26 cellular contexts compared by ENCODE assay signal in genomic region chr21:15947707-15948106, GRCh38.
"Had no signal": no experiment of that assay in that cellular context is flagged by ENCODE, and none has a peak within 500 bp of the region (broad histone marks: within the 10 kb centered on the region; RNA-seq: fewer than 3 reads in every experiment).

No MANE protein-coding gene starts in this region.

- H3K4me3 Mint-ChIP-seq: activated CD4-positive, alpha-beta T cell treated with anti-CD3 and anti-CD28 coated beads, Interleukin-2, amount 10 ng/mL, durations not matched to agents 24 days and 14 days; activated CD8-positive, alpha-beta T cell treated with anti-CD3 and anti-CD28 coated beads for 36 hours; activated naive CD8-positive, alpha-beta T cell treated with anti-CD3 and anti-CD28 coated beads, Interleukin-2, amount 10 ng/mL, durations not matched to agents 7 days and 5 days; activated T-helper 17 cell treated with anti-CD3 and anti-CD28 coated beads, Interleukin-2, amount 50 U/mL, for 72 hours; naive B cell; stimulated activated naive CD8-positive, alpha-beta T cell treated with anti-CD3 and anti-CD28 coated beads, Interleukin-15, amount 100 ng/mL, for 72 hours; T-helper 2 cell treated with Interferon-gamma antibody and Interleukin-4, amounts not matched to agents 5 μg/mL and 100 μg/mL, for 36 hours had no signal

- H3K27ac ChIP-seq: body of pancreas, dorsolateral prefrontal cortex, epithelial cell of prostate, left ventricle myocardium inferior, prostate gland, skin epidermis, suprapubic skin, transverse colon had no signal

- H3K27me3 Mint-ChIP-seq: activated CD4-positive, alpha-beta T cell treated with anti-CD3 and anti-CD28 coated beads, Interleukin-2, amount 10 ng/mL, durations not matched to agents 24 days and 14 days had no signal

- H3K4me1 ChIP-seq: body of pancreas, left ventricle myocardium inferior, prostate gland, suprapubic skin, transverse colon had no signal

- H3K9me3 ChIP-seq: body of pancreas, prostate gland had no signal

- H3K4me1 Mint-ChIP-seq: activated CD4-positive, alpha-beta T cell treated with anti-CD3 and anti-CD28 coated beads, Interleukin-2, amount 10 ng/mL, durations not matched to agents 24 days and 14 days; activated naive CD8-positive, alpha-beta T cell treated with anti-CD3 and anti-CD28 coated beads, Interleukin-2, amount 10 ng/mL, durations not matched to agents 7 days and 5 days; activated T-helper 17 cell treated with anti-CD3 and anti-CD28 coated beads, Interleukin-2, amount 50 U/mL, for 72 hours; naive B cell; stimulated activated naive CD8-positive, alpha-beta T cell treated with anti-CD3 and anti-CD28 coated beads, Interleukin-15, amount 100 ng/mL, for 72 hours had no signal

- DNase-seq: activated CD4-positive, alpha-beta T cell treated with anti-CD3 and anti-CD28 coated beads, Interleukin-2, amount 10 ng/mL, durations not matched to agents 24 days and 14 days; activated CD4-positive, CD25-positive, alpha-beta regulatory T cell; activated CD8-positive, alpha-beta T cell treated with anti-CD3 and anti-CD28 coated beads for 36 hours; activated naive CD4-positive, alpha-beta T cell; activated naive CD8-positive, alpha-beta T cell treated with anti-CD3 and anti-CD28 coated beads, Interleukin-2, amount 10 ng/mL, durations not matched to agents 7 days and 5 days; activated T-cell treated with anti-CD3 and anti-CD28 coated beads, Interleukin-2, amount 50 U/mL, for 1 hour; amygdala; body of pancreas; dorsolateral prefrontal cortex; foreskin melanocyte; left ventricle myocardium inferior; mammary epithelial cell; mucosa of descending colon; naive B cell; occipital lobe; right cardiac atrium; stimulated activated CD4-positive, alpha-beta T cell treated with anti-CD3 and anti-CD28 coated beads, Interleukin-15, amount 100 ng/mL, for 24 hours; stimulated activated CD4-positive, alpha-beta T cell treated with anti-CD3 and anti-CD28 coated beads, Interleukin-2, amount 100 ng/mL, for 48 hours; stimulated activated naive CD8-positive, alpha-beta T cell treated with anti-CD3 and anti-CD28 coated beads, Interleukin-15, amount 100 ng/mL, for 72 hours; transverse colon had no signal

- H3K27ac Mint-ChIP-seq: activated CD4-positive, alpha-beta T cell treated with anti-CD3 and anti-CD28 coated beads, Interleukin-2, amount 10 ng/mL, durations not matched to agents 24 days and 14 days; activated CD8-positive, alpha-beta T cell treated with anti-CD3 and anti-CD28 coated beads for 36 hours; activated naive CD8-positive, alpha-beta T cell treated with anti-CD3 and anti-CD28 coated beads, Interleukin-2, amount 10 ng/mL, durations not matched to agents 7 days and 5 days; activated T-helper 17 cell treated with anti-CD3 and anti-CD28 coated beads, Interleukin-2, amount 50 U/mL, for 72 hours; naive B cell; stimulated activated naive CD8-positive, alpha-beta T cell treated with anti-CD3 and anti-CD28 coated beads, Interleukin-15, amount 100 ng/mL, for 72 hours; T-helper 2 cell treated with Interferon-gamma antibody and Interleukin-4, amounts not matched to agents 5 μg/mL and 100 μg/mL, for 36 hours had no signal

- H3K36me3 ChIP-seq: left ventricle myocardium inferior, prostate gland, suprapubic skin, transverse colon had no signal

- H3K36me3 Mint-ChIP-seq: activated naive CD8-positive, alpha-beta T cell treated with anti-CD3 and anti-CD28 coated beads, Interleukin-2, amount 10 ng/mL, durations not matched to agents 7 days and 5 days had no signal

- H3K27me3 ChIP-seq: dorsolateral prefrontal cortex, suprapubic skin, transverse colon had no signal

- ATAC-seq: activated CD8-positive, alpha-beta T cell treated with anti-CD3 and anti-CD28 coated beads for 36 hours; activated T-helper 17 cell treated with anti-CD3 and anti-CD28 coated beads, Interleukin-2, amount 50 U/mL, for 72 hours; body of pancreas; mucosa of descending colon; right cardiac atrium; stimulated activated naive CD8-positive, alpha-beta T cell treated with anti-CD3 and anti-CD28 coated beads, Interleukin-15, amount 100 ng/mL, for 72 hours had no signal

- H3K4me3 ChIP-seq: body of pancreas, left ventricle myocardium inferior, mucosa of descending colon, prostate gland, skin epidermis, suprapubic skin, transverse colon had no signal
